ENCODE assay signal across 1 cellular context in the genomic region with DNA sequence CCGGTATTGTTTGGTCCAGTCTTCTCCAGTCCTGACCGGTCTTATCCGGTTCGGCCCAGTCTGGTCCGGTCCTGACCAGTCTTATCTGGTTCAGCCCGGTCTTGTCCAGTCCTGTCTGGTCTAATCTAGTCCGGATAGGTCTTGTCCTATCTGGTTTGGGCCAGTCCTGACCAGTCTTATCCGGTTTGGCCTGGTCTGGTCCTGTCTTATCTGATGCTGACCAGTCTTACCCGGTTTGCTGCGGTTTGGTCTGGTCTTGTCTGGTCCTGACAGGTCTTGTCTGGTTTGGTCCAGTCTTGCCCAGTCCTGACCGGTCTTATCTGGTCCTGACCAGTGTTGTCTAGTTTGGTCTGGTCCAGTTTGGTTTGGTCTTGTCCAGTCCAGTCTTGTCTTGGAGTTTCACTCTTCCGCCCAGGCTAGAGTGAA.
TF ChIP-seq lines count a peak whose summit lies in the region.

No MANE protein-coding gene starts in this region.

TF ChIP-seq in K562, 482 proteins besides CTCF, POLR2A, EP300 and RAD21 (continued from another document and continues in another):
- TF ChIP-seq, protein P1, sequence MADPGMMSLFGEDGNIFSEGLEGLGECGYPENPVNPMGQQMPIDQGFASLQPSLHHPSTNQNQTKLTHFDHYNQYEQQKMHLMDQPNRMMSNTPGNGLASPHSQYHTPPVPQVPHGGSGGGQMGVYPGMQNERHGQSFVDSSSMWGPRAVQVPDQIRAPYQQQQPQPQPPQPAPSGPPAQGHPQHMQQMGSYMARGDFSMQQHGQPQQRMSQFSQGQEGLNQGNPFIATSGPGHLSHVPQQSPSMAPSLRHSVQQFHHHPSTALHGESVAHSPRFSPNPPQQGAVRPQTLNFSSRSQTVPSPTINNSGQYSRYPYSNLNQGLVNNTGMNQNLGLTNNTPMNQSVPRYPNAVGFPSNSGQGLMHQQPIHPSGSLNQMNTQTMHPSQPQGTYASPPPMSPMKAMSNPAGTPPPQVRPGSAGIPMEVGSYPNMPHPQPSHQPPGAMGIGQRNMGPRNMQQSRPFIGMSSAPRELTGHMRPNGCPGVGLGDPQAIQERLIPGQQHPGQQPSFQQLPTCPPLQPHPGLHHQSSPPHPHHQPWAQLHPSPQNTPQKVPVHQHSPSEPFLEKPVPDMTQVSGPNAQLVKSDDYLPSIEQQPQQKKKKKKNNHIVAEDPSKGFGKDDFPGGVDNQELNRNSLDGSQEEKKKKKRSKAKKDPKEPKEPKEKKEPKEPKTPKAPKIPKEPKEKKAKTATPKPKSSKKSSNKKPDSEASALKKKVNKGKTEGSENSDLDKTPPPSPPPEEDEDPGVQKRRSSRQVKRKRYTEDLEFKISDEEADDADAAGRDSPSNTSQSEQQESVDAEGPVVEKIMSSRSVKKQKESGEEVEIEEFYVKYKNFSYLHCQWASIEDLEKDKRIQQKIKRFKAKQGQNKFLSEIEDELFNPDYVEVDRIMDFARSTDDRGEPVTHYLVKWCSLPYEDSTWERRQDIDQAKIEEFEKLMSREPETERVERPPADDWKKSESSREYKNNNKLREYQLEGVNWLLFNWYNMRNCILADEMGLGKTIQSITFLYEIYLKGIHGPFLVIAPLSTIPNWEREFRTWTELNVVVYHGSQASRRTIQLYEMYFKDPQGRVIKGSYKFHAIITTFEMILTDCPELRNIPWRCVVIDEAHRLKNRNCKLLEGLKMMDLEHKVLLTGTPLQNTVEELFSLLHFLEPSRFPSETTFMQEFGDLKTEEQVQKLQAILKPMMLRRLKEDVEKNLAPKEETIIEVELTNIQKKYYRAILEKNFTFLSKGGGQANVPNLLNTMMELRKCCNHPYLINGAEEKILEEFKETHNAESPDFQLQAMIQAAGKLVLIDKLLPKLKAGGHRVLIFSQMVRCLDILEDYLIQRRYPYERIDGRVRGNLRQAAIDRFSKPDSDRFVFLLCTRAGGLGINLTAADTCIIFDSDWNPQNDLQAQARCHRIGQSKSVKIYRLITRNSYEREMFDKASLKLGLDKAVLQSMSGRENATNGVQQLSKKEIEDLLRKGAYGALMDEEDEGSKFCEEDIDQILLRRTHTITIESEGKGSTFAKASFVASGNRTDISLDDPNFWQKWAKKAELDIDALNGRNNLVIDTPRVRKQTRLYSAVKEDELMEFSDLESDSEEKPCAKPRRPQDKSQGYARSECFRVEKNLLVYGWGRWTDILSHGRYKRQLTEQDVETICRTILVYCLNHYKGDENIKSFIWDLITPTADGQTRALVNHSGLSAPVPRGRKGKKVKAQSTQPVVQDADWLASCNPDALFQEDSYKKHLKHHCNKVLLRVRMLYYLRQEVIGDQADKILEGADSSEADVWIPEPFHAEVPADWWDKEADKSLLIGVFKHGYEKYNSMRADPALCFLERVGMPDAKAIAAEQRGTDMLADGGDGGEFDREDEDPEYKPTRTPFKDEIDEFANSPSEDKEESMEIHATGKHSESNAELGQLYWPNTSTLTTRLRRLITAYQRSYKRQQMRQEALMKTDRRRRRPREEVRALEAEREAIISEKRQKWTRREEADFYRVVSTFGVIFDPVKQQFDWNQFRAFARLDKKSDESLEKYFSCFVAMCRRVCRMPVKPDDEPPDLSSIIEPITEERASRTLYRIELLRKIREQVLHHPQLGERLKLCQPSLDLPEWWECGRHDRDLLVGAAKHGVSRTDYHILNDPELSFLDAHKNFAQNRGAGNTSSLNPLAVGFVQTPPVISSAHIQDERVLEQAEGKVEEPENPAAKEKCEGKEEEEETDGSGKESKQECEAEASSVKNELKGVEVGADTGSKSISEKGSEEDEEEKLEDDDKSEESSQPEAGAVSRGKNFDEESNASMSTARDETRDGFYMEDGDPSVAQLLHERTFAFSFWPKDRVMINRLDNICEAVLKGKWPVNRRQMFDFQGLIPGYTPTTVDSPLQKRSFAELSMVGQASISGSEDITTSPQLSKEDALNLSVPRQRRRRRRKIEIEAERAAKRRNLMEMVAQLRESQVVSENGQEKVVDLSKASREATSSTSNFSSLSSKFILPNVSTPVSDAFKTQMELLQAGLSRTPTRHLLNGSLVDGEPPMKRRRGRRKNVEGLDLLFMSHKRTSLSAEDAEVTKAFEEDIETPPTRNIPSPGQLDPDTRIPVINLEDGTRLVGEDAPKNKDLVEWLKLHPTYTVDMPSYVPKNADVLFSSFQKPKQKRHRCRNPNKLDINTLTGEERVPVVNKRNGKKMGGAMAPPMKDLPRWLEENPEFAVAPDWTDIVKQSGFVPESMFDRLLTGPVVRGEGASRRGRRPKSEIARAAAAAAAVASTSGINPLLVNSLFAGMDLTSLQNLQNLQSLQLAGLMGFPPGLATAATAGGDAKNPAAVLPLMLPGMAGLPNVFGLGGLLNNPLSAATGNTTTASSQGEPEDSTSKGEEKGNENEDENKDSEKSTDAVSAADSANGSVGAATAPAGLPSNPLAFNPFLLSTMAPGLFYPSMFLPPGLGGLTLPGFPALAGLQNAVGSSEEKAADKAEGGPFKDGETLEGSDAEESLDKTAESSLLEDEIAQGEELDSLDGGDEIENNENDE (IDR thresholded peaks at IDR 0.05; ENCODE audit: low read depth, low read length), result no peak
- TF ChIP-seq SP2 (IDR thresholded peaks at IDR 0.05; ENCODE audit: extremely low read depth, low read depth, low read length, poor library complexity, severe bottlenecking) (no peak), ZNF146 (CRISPR knock-in tag; IDR thresholded peaks at IDR 0.05; ENCODE audit: unreplicated experiment) (no peak), GABPA (tag; conservative IDR thresholded peaks at IDR 0.05; ENCODE audit: low read depth) (no peak), NCOA4 (IDR thresholded peaks at IDR 0.05; ENCODE audit: partially characterized antibody) (no peak), ESRRA (IDR thresholded peaks at IDR 0.05; ENCODE audit: borderline replicate concordance, low read depth) (no peak), NEUROD1 (IDR thresholded peaks at IDR 0.05; ENCODE audit: borderline replicate concordance, low read depth, low read length, partially characterized antibody) (no peak), ATF7 (IDR thresholded peaks at IDR 0.05) (no peak), ZNF431 (CRISPR knock-in tag; IDR thresholded peaks at IDR 0.05) (0 out of 2 replicates have a peak, but pooled peaks have one; percentile 10), ZNF57 (CRISPR knock-in tag; IDR thresholded peaks at IDR 0.05) (no peak), SRSF9 (IDR thresholded peaks at IDR 0.05; ENCODE audit: borderline replicate concordance, low read depth, low read length) (no peak), ZKSCAN8 (CRISPR knock-in tag; IDR thresholded peaks at IDR 0.05) (no peak), ZFPM2 (CRISPR knock-in tag; IDR thresholded peaks at IDR 0.05) (no peak), PYGO2 (tag; IDR thresholded peaks at IDR 0.05) (0 out of 2 replicates have a peak, but pooled peaks have one; percentile 20), ZNF165 (CRISPR knock-in tag; IDR thresholded peaks at IDR 0.05; ENCODE audit: borderline replicate concordance) (no peak), ETV1 (tag; conservative IDR thresholded peaks at IDR 0.05; ENCODE audit: low read depth) (no peak), PHF8 (IDR thresholded peaks at IDR 0.05; ENCODE audit: borderline replicate concordance, low read length) (no peak), DDX20 (tag; IDR thresholded peaks at IDR 0.05; ENCODE audit: low read depth) (no peak), TEAD2 (tag; IDR thresholded peaks at IDR 0.05) (no peak), ZNF75A (CRISPR knock-in tag; IDR thresholded peaks at IDR 0.05) (no peak), ZNF445 (CRISPR knock-in tag; IDR thresholded peaks at IDR 0.05; ENCODE audit: low read depth) (no peak), ZNF143 (CRISPR knock-in tag; IDR thresholded peaks at IDR 0.05) (no peak), RBM22 (IDR thresholded peaks at IDR 0.05; ENCODE audit: low read depth, low read length, poor library complexity, severe bottlenecking) (no peak), CBFA2T2 (conservative IDR thresholded peaks at IDR 0.05) (peak; percentile 44; the same call in 1 of the 2 replicates), BHLHE40 (IDR thresholded peaks at IDR 0.05; ENCODE audit: low read length) (no peak)
- TF ChIP-seq, protein P2, sequence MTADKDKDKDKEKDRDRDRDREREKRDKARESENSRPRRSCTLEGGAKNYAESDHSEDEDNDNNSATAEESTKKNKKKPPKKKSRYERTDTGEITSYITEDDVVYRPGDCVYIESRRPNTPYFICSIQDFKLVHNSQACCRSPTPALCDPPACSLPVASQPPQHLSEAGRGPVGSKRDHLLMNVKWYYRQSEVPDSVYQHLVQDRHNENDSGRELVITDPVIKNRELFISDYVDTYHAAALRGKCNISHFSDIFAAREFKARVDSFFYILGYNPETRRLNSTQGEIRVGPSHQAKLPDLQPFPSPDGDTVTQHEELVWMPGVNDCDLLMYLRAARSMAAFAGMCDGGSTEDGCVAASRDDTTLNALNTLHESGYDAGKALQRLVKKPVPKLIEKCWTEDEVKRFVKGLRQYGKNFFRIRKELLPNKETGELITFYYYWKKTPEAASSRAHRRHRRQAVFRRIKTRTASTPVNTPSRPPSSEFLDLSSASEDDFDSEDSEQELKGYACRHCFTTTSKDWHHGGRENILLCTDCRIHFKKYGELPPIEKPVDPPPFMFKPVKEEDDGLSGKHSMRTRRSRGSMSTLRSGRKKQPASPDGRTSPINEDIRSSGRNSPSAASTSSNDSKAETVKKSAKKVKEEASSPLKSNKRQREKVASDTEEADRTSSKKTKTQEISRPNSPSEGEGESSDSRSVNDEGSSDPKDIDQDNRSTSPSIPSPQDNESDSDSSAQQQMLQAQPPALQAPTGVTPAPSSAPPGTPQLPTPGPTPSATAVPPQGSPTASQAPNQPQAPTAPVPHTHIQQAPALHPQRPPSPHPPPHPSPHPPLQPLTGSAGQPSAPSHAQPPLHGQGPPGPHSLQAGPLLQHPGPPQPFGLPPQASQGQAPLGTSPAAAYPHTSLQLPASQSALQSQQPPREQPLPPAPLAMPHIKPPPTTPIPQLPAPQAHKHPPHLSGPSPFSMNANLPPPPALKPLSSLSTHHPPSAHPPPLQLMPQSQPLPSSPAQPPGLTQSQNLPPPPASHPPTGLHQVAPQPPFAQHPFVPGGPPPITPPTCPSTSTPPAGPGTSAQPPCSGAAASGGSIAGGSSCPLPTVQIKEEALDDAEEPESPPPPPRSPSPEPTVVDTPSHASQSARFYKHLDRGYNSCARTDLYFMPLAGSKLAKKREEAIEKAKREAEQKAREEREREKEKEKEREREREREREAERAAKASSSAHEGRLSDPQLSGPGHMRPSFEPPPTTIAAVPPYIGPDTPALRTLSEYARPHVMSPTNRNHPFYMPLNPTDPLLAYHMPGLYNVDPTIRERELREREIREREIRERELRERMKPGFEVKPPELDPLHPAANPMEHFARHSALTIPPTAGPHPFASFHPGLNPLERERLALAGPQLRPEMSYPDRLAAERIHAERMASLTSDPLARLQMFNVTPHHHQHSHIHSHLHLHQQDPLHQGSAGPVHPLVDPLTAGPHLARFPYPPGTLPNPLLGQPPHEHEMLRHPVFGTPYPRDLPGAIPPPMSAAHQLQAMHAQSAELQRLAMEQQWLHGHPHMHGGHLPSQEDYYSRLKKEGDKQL (CRISPR knock-in tag; IDR thresholded peaks at IDR 0.05; ENCODE audit: borderline replicate concordance), result no peak
- TF ChIP-seq, protein P3, sequence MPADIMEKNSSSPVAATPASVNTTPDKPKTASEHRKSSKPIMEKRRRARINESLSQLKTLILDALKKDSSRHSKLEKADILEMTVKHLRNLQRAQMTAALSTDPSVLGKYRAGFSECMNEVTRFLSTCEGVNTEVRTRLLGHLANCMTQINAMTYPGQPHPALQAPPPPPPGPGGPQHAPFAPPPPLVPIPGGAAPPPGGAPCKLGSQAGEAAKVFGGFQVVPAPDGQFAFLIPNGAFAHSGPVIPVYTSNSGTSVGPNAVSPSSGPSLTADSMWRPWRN (IDR thresholded peaks at IDR 0.05; ENCODE audit: low read depth), result no peak
- TF ChIP-seq, protein P4, sequence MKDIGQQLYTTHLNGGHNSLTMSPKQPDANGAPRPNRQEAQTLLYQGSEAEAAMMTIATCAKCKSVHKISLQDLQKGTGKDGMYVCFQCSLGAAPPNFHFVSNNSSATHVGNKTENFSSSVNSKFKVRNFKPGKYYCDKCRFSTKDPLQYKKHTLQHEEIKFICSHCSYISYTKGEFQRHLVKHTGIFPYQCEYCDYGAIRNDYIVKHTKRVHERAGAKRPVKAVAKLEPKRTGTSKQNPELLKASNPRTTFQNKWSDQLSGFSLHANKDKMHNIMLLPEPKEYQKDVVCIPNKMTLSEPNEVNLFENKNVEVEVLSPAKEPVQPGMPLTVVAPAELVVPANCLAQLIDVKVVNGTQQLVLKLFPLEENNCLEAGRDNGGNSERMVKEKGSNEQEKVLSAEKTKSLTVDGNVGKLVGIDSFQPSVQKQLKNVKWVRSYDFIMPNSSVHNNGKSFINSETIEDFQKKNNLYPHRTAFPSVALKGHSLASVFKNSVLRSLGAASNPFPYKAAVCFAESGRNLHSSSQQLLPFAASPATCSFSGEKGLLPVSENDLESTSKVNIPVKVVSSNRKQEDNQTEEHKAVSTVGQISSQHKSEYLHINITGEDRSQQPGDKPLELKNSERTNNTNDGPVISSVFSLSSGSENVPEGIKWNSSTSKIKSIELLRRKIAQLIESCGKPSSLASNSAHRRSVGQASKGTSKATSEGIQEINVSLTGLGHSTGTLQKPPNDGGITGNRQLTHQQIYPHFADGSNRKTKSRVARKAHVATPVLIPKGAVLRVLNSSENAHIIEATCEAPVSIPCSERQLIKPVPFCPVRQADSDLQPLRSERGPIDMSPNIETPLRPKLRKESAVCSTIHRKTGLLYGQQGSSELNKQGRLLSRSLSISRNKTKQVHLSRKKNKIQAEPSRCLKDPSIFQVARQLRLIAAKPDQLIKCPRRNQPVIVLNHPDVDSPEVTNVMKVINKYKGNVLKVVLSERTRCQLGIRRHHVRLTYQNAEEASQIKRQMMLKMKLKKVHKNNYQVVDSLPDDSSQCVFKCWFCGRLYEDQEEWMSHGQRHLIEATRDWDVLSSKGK (CRISPR knock-in tag; IDR thresholded peaks at IDR 0.05), result no peak
- TF ChIP-seq, protein P5, sequence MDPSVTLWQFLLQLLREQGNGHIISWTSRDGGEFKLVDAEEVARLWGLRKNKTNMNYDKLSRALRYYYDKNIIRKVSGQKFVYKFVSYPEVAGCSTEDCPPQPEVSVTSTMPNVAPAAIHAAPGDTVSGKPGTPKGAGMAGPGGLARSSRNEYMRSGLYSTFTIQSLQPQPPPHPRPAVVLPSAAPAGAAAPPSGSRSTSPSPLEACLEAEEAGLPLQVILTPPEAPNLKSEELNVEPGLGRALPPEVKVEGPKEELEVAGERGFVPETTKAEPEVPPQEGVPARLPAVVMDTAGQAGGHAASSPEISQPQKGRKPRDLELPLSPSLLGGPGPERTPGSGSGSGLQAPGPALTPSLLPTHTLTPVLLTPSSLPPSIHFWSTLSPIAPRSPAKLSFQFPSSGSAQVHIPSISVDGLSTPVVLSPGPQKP (CRISPR knock-in tag; IDR thresholded peaks at IDR 0.05), result no peak
- TF ChIP-seq, protein P6, sequence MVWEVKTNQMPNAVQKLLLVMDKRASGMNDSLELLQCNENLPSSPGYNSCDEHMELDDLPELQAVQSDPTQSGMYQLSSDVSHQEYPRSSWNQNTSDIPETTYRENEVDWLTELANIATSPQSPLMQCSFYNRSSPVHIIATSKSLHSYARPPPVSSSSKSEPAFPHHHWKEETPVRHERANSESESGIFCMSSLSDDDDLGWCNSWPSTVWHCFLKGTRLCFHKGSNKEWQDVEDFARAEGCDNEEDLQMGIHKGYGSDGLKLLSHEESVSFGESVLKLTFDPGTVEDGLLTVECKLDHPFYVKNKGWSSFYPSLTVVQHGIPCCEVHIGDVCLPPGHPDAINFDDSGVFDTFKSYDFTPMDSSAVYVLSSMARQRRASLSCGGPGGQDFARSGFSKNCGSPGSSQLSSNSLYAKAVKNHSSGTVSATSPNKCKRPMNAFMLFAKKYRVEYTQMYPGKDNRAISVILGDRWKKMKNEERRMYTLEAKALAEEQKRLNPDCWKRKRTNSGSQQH (CRISPR knock-in tag; IDR thresholded peaks at IDR 0.05), result no peak
